ENCODE assay signal across 21 cellular contexts in genomic region chr3:71779674-71780377, GRCh38. TPM values are rescaled to one million over a fixed set of nuclear protein-coding genes. Genes with fewer than 3 reads are reported as not detected.
DNase-seq lines count a peak whose midpoint lies in the region; ATAC-seq and TF ChIP-seq lines count a peak whose summit lies in the region.
"Had no signal": no experiment of that assay in that cellular context is flagged by ENCODE, and none has a peak within 500 bp of the region (broad histone marks: within the 10 kb centered on the region; RNA-seq: fewer than 3 reads in every experiment).

No MANE protein-coding gene starts in this region.

- H3K9me3 ChIP-seq in CD4-positive, alpha-beta T cell (ENCODE audit: control insufficient read depth, low read length), result no peaks in the 10 kb centered on the region
- no peaks in the 10 kb centered on the region for H3K9me3 ChIP-seq in right atrium auricular region
- H3K9me3 ChIP-seq: gastrocnemius medialis had no signal

- CTCF ChIA-PET in CD4-positive, alpha-beta T cell (lab: Charles Lee), result no interaction called here

- intact Hi-C loops in CD4-positive, alpha-beta T cell (cut with DNase I, micrococcal nuclease), result loop anchor here in 1 of 2 experiments (5.0 kb wide), 1 partner anchor 68 kb away; no protein-coding TSS in a partner anchor

- H3K4me3 ChIP-seq in right atrium auricular region, result no peak overlapping the region
- H3K4me3 ChIP-seq: gastrocnemius medialis had no signal

- peaks cover 55% of the 10 kb centered on the region for H3K27me3 ChIP-seq in CD4-positive, alpha-beta T cell (ENCODE audit: control insufficient read depth, insufficient read depth, low read length)
- H3K27me3 ChIP-seq in right atrium auricular region, result peaks cover 15 to 24% of the 10 kb centered on the region in 2 donors

- no peaks in the 10 kb centered on the region for H3K36me3 Mint-ChIP-seq in CD4-positive, alpha-beta T cell (ENCODE audit: low read depth)
- H3K36me3 Mint-ChIP-seq in immature natural killer cell, result no peaks in the 10 kb centered on the region

- H3K27ac ChIP-seq in CD4-positive, alpha-beta T cell (ENCODE audit: low read depth, low read length), result no peak overlapping the region
- H3K27ac ChIP-seq in right atrium auricular region, result no peak overlapping the region
- H3K27ac ChIP-seq: gastrocnemius medialis had no signal

- H3K27ac Mint-ChIP-seq in CD4-positive, alpha-beta T cell, result peak overlapping the region; percentile 10
- no peak overlapping the region for H3K27ac Mint-ChIP-seq in immature natural killer cell
- H3K27ac Mint-ChIP-seq: activated T-helper 2 cell treated with anti-CD3 and anti-CD28 coated beads, Interferon-gamma antibody, Interleukin-2, Interleukin-4, amounts not matched to agents 10 μg/mL and 5 μg/mL and 100 μg/mL, durations not matched to agents 14 hours and 24 hours and 36 hours had no signal

- no peaks in the 10 kb centered on the region for H3K9me3 Mint-ChIP-seq in CD4-positive, alpha-beta T cell
- no peaks in the 10 kb centered on the region for H3K9me3 Mint-ChIP-seq in immature natural killer cell
- H3K9me3 Mint-ChIP-seq: activated T-helper 2 cell treated with anti-CD3 and anti-CD28 coated beads, Interferon-gamma antibody, Interleukin-2, Interleukin-4, amounts not matched to agents 10 μg/mL and 5 μg/mL and 100 μg/mL, durations not matched to agents 14 hours and 24 hours and 36 hours had no signal

- POLR2A ChIA-PET in CD4-positive, alpha-beta T cell (lab: Charles Lee), result no interaction called here

- H3K4me1 Mint-ChIP-seq in CD4-positive, alpha-beta T cell (ENCODE audit: low read depth), result peaks cover 27% of the 10 kb centered on the region
- H3K4me1 Mint-ChIP-seq in immature natural killer cell, result peaks cover 21 to 28% of the 10 kb centered on the region in 2 donors

- DNase-seq in CD4-positive, alpha-beta T cell, result no peak
- DNase-seq in KBM-7 (peak; percentile 63), SKM-1 treated with dmso at 0.1 percent for 144 hours (lab: John Stamatoyannopoulos, UW; ENCODE audit: unreplicated experiment) (peak; percentile 97), immature natural killer cell (peak in 2 of 3 donors; percentile 4 to 21), right atrium auricular region (ENCODE audit: low spot score) (no peak), NCI-H524 (lab: John Stamatoyannopoulos, UW) (no peak)
- DNase-seq: activated CD4-positive, alpha-beta T cell treated with anti-CD3 and anti-CD28 coated beads, Interleukin-2, amount 50 U/mL, for 4 hours; amniotic stem cell; cerebellar nuclear complex; gastrocnemius medialis; NCI-H1048; NCI-H2107; NCI-H82; retina; substantia nigra; T1000 had no signal

- no peaks in the 10 kb centered on the region for H3K36me3 ChIP-seq in right atrium auricular region
- H3K36me3 ChIP-seq: gastrocnemius medialis had no signal

- in situ Hi-C loops in KBM-7 (cut with MboI; ENCODE audit: low pct_unique_long_range_greater_than_20kb, low sequenced_read_pairs), result no loop called here

- peak; percentile 11 for ATAC-seq in CD4-positive, alpha-beta T cell (ENCODE audit: poor library complexity)
- ATAC-seq in GM19463 (IDR thresholded peaks at IDR 0.05; ENCODE audit: unreplicated experiment) (no peak), HG02623 (IDR thresholded peaks at IDR 0.05; ENCODE audit: unreplicated experiment) (no peak)
- ATAC-seq: gastrocnemius medialis, Right ventricle myocardium inferior had no signal

- peaks cover 0 to 10% of the 10 kb centered on the region in 2 donors for H3K4me1 ChIP-seq in right atrium auricular region

- no peak for TF ChIP-seq CTCF in CD4-positive, alpha-beta T cell (IDR thresholded peaks at IDR 0.05)
- TF ChIP-seq CTCF in right atrium auricular region (IDR thresholded peaks at IDR 0.05), result no peak

- no peak overlapping the region for H3K4me3 Mint-ChIP-seq in CD4-positive, alpha-beta T cell
- peak overlapping the region in 2 of 5 donors; percentile 22 to 28 for H3K4me3 Mint-ChIP-seq in immature natural killer cell

- peaks cover 75% of the 10 kb centered on the region for H3K27me3 Mint-ChIP-seq in CD4-positive, alpha-beta T cell
- H3K27me3 Mint-ChIP-seq in immature natural killer cell (ENCODE audit: low read depth in 3 of 3), result peaks cover 6 to 27% (median 10%) of the 10 kb centered on the region in 3 donors

RNA-seq across cellular contexts. Expression of gene PROK2, which starts 5.1 kb away (rescaled TPM):
- total RNA-seq in CD4-positive, alpha-beta T cell, result 1 to 10 TPM; 1.3 to 1.4 TPM
- polyA plus RNA-seq in immature natural killer cell, result not detected
- under 1 TPM in 1 of 2 donors, not detected in 1; 0.48 TPM for total RNA-seq in right atrium auricular region
- total RNA-seq: lung microvascular endothelial cell had no signal

RNA-seq across cellular contexts. Expression of gene GPR27, which starts 26.2 kb away (rescaled TPM):
- 1 to 10 TPM in 1 of 2 experiments, under 1 TPM in 1; 0.84 to 1.1 TPM for total RNA-seq in CD4-positive, alpha-beta T cell
- 1 to 10 TPM in 1 of 3 donors, under 1 TPM in 1, not detected in 1; 0.22 to 1.3 TPM for polyA plus RNA-seq in immature natural killer cell
- 1 to 10 TPM in 1 of 2 donors, under 1 TPM in 1; 0.98 to 1.9 TPM for total RNA-seq in right atrium auricular region
- total RNA-seq: lung microvascular endothelial cell had no signal

RNA-seq across cellular contexts. Expression of gene EIF4E3, which starts 54.6 kb away (rescaled TPM):
- 10 to 100 TPM; 48.2 to 50.4 TPM for total RNA-seq in CD4-positive, alpha-beta T cell
- 10 to 100 TPM; 20.0 to 44.3 (median 36.1) TPM for polyA plus RNA-seq in immature natural killer cell
- 10 to 100 TPM; 18.2 to 23.3 TPM for total RNA-seq in right atrium auricular region

Comparison
In these comparisons a context has a peak if more than half of its experiments do, and no peak if none do; other contexts are left out.
1. DNase-seq: peak in KBM-7 (single experiment), SKM-1 treated with dmso at 0.1 percent for 144 hours (single experiment) and immature natural killer cell (2 of 3); none in CD4-positive, alpha-beta T cell (0 of 10), right atrium auricular region (single experiment) and NCI-H524 (0 of 2).